ENCODE assay signal across 21 cellular contexts in the genomic region with DNA sequence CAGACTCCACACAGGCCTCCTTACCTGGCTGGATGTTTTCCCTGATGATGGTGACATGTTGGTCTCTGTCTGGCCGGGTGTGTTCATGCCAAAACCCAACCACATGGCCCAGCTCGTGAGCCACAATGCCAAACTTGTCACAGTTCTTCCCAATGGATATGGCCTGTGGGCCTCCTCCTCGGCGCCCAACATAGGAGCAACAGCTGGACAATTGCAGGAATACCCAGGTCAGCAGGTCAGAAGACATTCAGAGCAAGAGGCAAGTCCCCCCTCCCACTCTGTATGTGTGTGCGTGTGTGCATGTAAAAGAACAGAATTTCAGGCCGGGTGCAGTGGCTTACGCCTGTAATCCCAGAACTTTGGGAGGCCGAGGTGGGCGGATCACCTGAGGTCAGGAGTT.
"Had no signal": no experiment of that assay in that cellular context is flagged by ENCODE, and none has a peak within 500 bp of the region (broad histone marks: within the 10 kb centered on the region; RNA-seq: fewer than 3 reads in every experiment).

No MANE protein-coding gene starts in this region.

- H3K4me2 ChIP-seq: neural progenitor cell had no signal

- H3K36me3 ChIP-seq: neural progenitor cell, ovary, sigmoid colon, thoracic aorta, tibial nerve, upper lobe of left lung had no signal

- H3K9ac ChIP-seq: neural progenitor cell had no signal

- H3K4me3 Mint-ChIP-seq: effector memory CD8-positive, alpha-beta T cell; immature natural killer cell; memory B cell; natural killer cell treated with Interleukin-12 subunit alpha and Interleukin-12 subunit beta and Interleukin-15 and Interleukin-18, amount 100 ng/mL, for 72 hours; neural progenitor cell; stimulated activated naive B cell treated with anti-CD40 and anti-IgM and Interleukin-4, amounts not matched to agents 10 μg/mL and 1 μg/mL and 100 μg/mL, for 72 hours; stimulated activated naive CD8-positive, alpha-beta T cell treated with anti-CD3 and anti-CD28 coated beads, Interleukin-15, Interleukin-2, amounts not matched to agents 100 ng/mL and 50 ng/mL, for 24 hours had no signal

- H3K36me3 Mint-ChIP-seq: immature natural killer cell; memory B cell; natural killer cell treated with Interleukin-12 subunit alpha and Interleukin-12 subunit beta and Interleukin-15 and Interleukin-18, amount 100 ng/mL, for 72 hours; neural progenitor cell; stimulated activated naive B cell treated with anti-CD40 and anti-IgM and Interleukin-4, amounts not matched to agents 10 μg/mL and 1 μg/mL and 100 μg/mL, for 72 hours had no signal

- H3K4me3 ChIP-seq: lung, neural progenitor cell, ovary, psoas muscle, sigmoid colon, thoracic aorta, tibial nerve, upper lobe of left lung had no signal

- H3K4me1 Mint-ChIP-seq: immature natural killer cell had no signal

- H3K27ac Mint-ChIP-seq: effector memory CD8-positive, alpha-beta T cell; immature natural killer cell; memory B cell; natural killer cell treated with Interleukin-12 subunit alpha and Interleukin-12 subunit beta and Interleukin-15 and Interleukin-18, amount 100 ng/mL, for 72 hours; neural progenitor cell; stimulated activated naive B cell treated with anti-CD40 and anti-IgM and Interleukin-4, amounts not matched to agents 10 μg/mL and 1 μg/mL and 100 μg/mL, for 72 hours; stimulated activated naive CD8-positive, alpha-beta T cell treated with anti-CD3 and anti-CD28 coated beads, Interleukin-15, Interleukin-2, amounts not matched to agents 100 ng/mL and 50 ng/mL, for 24 hours had no signal

- H3K27ac ChIP-seq: neural progenitor cell, ovary, psoas muscle, sigmoid colon, thoracic aorta, tibial nerve, upper lobe of left lung had no signal

- H3K9me3 ChIP-seq: ovary, psoas muscle, sigmoid colon, thoracic aorta, tibial nerve, upper lobe of left lung had no signal

- H3K4me1 ChIP-seq: psoas muscle, sigmoid colon, tibial nerve, upper lobe of left lung had no signal

- ATAC-seq: effector memory CD8-positive, alpha-beta T cell; natural killer cell treated with Interleukin-12 subunit alpha and Interleukin-12 subunit beta and Interleukin-15 and Interleukin-18, amount 100 ng/mL, for 72 hours; psoas muscle had no signal

- H3K27me3 ChIP-seq: neural progenitor cell, ovary, sigmoid colon, tibial nerve, upper lobe of left lung had no signal

- DNase-seq: cortex of kidney; effector memory CD8-positive, alpha-beta T cell; erythroblast; hypothalamus; immature natural killer cell; nucleus accumbens; ovary; posterior cingulate gyrus; psoas muscle; right cardiac atrium; sigmoid colon; stimulated activated CD4-positive, alpha-beta T cell treated with anti-CD3 and anti-CD28 coated beads, Interleukin-4, amount 100 ng/mL, for 4 hours; stimulated activated naive B cell treated with anti-CD40 and anti-IgM and Interleukin-4, amounts not matched to agents 10 μg/mL and 1 μg/mL and 100 μg/mL, for 72 hours; upper lobe of left lung had no signal

- H2AFZ ChIP-seq: neural progenitor cell had no signal

- H3K9me3 Mint-ChIP-seq: effector memory CD8-positive, alpha-beta T cell; memory B cell; natural killer cell treated with Interleukin-12 subunit alpha and Interleukin-12 subunit beta and Interleukin-15 and Interleukin-18, amount 100 ng/mL, for 72 hours; neural progenitor cell; stimulated activated naive B cell treated with anti-CD40 and anti-IgM and Interleukin-4, amounts not matched to agents 10 μg/mL and 1 μg/mL and 100 μg/mL, for 72 hours; stimulated activated naive CD8-positive, alpha-beta T cell treated with anti-CD3 and anti-CD28 coated beads, Interleukin-15, Interleukin-2, amounts not matched to agents 100 ng/mL and 50 ng/mL, for 24 hours had no signal
